15 cellular contexts compared by ENCODE assay signal in the genomic region with DNA sequence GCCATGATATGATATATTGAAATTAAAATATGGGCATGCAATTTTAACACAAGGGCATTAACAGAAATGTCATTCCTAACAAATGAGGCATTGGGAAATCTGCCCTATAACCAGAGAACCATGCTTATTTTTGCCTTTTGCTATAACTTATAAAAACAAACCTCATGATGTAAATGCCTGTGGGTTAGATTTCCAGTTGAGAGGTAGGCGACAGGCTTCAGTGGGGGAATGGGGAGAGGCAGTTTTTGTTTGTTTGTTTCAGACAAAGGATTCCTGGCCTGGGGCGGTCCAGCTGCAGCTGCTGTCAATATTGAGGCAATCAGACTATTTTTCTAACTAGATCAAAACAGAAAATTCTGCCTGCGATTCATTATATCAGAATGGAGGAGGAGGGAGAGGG.
DNase-seq lines count a peak whose midpoint lies in the region; ATAC-seq and TF ChIP-seq lines count a peak whose summit lies in the region.
"Had no signal": no experiment of that assay in that cellular context is flagged by ENCODE, and none has a peak within 500 bp of the region (broad histone marks: within the 10 kb centered on the region; RNA-seq: fewer than 3 reads in every experiment).

No MANE protein-coding gene starts in this region.

- no peaks in the 10 kb centered on the region for H3K27me3 Mint-ChIP-seq in activated T-cell treated with anti-CD3 and anti-CD28 coated beads, Interleukin-2, amount 50 U/mL, for 24 hours
- no peaks in the 10 kb centered on the region for H3K27me3 Mint-ChIP-seq in activated T-cell treated with anti-CD3 and anti-CD28 coated beads, Interleukin-2, amount 50 U/mL, for 4 hours (ENCODE audit: low read depth)
- no peaks in the 10 kb centered on the region for H3K27me3 Mint-ChIP-seq in endodermal cell (ENCODE audit: insufficient read depth)
- no peaks in the 10 kb centered on the region for H3K27me3 Mint-ChIP-seq in T-helper 2 cell treated with Interferon-gamma antibody and Interleukin-4, amounts not matched to agents 5 μg/mL and 100 μg/mL, for 36 hours (ENCODE audit: low read depth)
- H3K27me3 Mint-ChIP-seq: memory B cell had no signal

- H3K4me1 ChIP-seq in OCI-LY3 (ENCODE audit: low read length) (peaks cover 25% of the 10 kb centered on the region), endodermal cell (ENCODE audit: control insufficient read depth, insufficient read depth, low read length) (peaks cover 24% of the 10 kb centered on the region), skeletal muscle satellite cell (ENCODE audit: control insufficient read depth, insufficient read depth, low read length) (peaks cover 33% of the 10 kb centered on the region), colonic mucosa (no peaks in the 10 kb centered on the region)

- H4K20me1 ChIP-seq in OCI-LY3 (ENCODE audit: insufficient read depth, low read length) = no peaks in the 10 kb centered on the region

- H3K36me3 ChIP-seq in OCI-LY3 (replicated peaks; ENCODE audit: low read depth, low read length) (no peaks in the 10 kb centered on the region), endodermal cell (ENCODE audit: control insufficient read depth, insufficient read depth, low read length) (no peaks in the 10 kb centered on the region), skeletal muscle satellite cell (ENCODE audit: insufficient read depth, low read length) (no peaks in the 10 kb centered on the region), colonic mucosa (no peaks in the 10 kb centered on the region)
- H3K36me3 ChIP-seq: prostate gland had no signal

- H3K4me2 ChIP-seq in OCI-LY3 (ENCODE audit: low read length) = peak overlapping the region; percentile 59
- peak overlapping the region; percentile 9 for H3K4me2 ChIP-seq in skeletal muscle satellite cell (ENCODE audit: low read length)

- H3K27ac Mint-ChIP-seq in activated T-cell treated with anti-CD3 and anti-CD28 coated beads, Interleukin-2, amount 50 U/mL, for 24 hours = peak overlapping the region; percentile 53
- H3K27ac Mint-ChIP-seq in endodermal cell = peak overlapping the region; percentile 24
- no peak overlapping the region for H3K27ac Mint-ChIP-seq in T-helper 2 cell treated with Interferon-gamma antibody and Interleukin-4, amounts not matched to agents 5 μg/mL and 100 μg/mL, for 36 hours
- H3K27ac Mint-ChIP-seq: memory B cell had no signal

- 60 to 76% methylated on average over 1 to 3 of the region's 3 CpGs for WGBS in endodermal cell (ENCODE audit: insufficient coverage in 1 of 2, insufficient read length in 1 of 2), 2 experiments

- H3K4me3 ChIP-seq in OCI-LY3 (ENCODE audit: low read length) = peak overlapping the region; percentile 39
- H3K4me3 ChIP-seq in endodermal cell (ENCODE audit: low read length) = no peak overlapping the region
- no peak overlapping the region for H3K4me3 ChIP-seq in skeletal muscle satellite cell (ENCODE audit: low read length)
- H3K4me3 ChIP-seq in colonic mucosa = no peak overlapping the region
- H3K4me3 ChIP-seq: prostate gland had no signal

- DNase-seq in activated T-cell treated with anti-CD3 and anti-CD28 coated beads, Interleukin-2, amount 50 U/mL, for 24 hours = no peak
- no peak for DNase-seq in activated T-cell treated with anti-CD3 and anti-CD28 coated beads, Interleukin-2, amount 50 U/mL, for 4 hours
- DNase-seq in endodermal cell = no peak
- DNase-seq in T-helper 2 cell treated with Interferon-gamma antibody and Interleukin-4, amounts not matched to agents 5 μg/mL and 100 μg/mL, for 36 hours (ENCODE audit: low spot score) = no peak
- no peak for DNase-seq in colonic mucosa
- DNase-seq in cerebellum (ENCODE audit: low spot score) = no peak
- DNase-seq: activated naive CD4-positive, alpha-beta T cell treated with anti-CD3 and anti-CD28 coated beads, Interleukin-2, amount 50 U/mL, for 16 hours; cortex of kidney; NCI-H526; SHP77 treated with DMSO at 0.1 percent for 48 hours; trophoblast cell had no signal

- ATAC-seq in activated T-cell treated with anti-CD3 and anti-CD28 coated beads, Interleukin-2, amount 50 U/mL, for 4 hours = no peak

- H2AFZ ChIP-seq in OCI-LY3 (ENCODE audit: low read depth, low read length) = peak overlapping the region; percentile 17; the same call in 1 of the 2 replicates

- TF ChIP-seq CTCF in OCI-LY3 (IDR thresholded peaks at IDR 0.05; ENCODE audit: low read depth, low read length) = no peak
- TF ChIP-seq CTCF in endodermal cell (conservative IDR thresholded peaks at IDR 0.05) = no peak
- no peak for TF ChIP-seq CTCF in colonic mucosa (IDR thresholded peaks at IDR 0.05)

- no peaks in the 10 kb centered on the region for H3K36me3 Mint-ChIP-seq in activated T-cell treated with anti-CD3 and anti-CD28 coated beads, Interleukin-2, amount 50 U/mL, for 24 hours (ENCODE audit: low read depth)
- H3K36me3 Mint-ChIP-seq in activated T-cell treated with anti-CD3 and anti-CD28 coated beads, Interleukin-2, amount 50 U/mL, for 4 hours (ENCODE audit: insufficient read depth) = no peaks in the 10 kb centered on the region
- no peaks in the 10 kb centered on the region for H3K36me3 Mint-ChIP-seq in endodermal cell (ENCODE audit: low read depth)
- no peaks in the 10 kb centered on the region for H3K36me3 Mint-ChIP-seq in T-helper 2 cell treated with Interferon-gamma antibody and Interleukin-4, amounts not matched to agents 5 μg/mL and 100 μg/mL, for 36 hours (ENCODE audit: low read depth)
- H3K36me3 Mint-ChIP-seq: memory B cell had no signal

- peak overlapping the region; percentile 29; the same call in 1 of the 2 replicates for H3K27ac ChIP-seq in OCI-LY3 (ENCODE audit: low read length)
- peak overlapping the region; percentile 64 for H3K27ac ChIP-seq in endodermal cell (ENCODE audit: low read depth, low read length)
- H3K27ac ChIP-seq in colonic mucosa = no peak overlapping the region

- H3K9ac ChIP-seq in OCI-LY3 (ENCODE audit: low read length) (peak overlapping the region; percentile 18; the same call in 1 of the 2 replicates), endodermal cell (ENCODE audit: extremely low read depth, low read length, poor library complexity, severe bottlenecking) (no peak overlapping the region), skeletal muscle satellite cell (ENCODE audit: low read depth, low read length) (peak overlapping the region; percentile 7), colonic mucosa (ENCODE audit: low read depth in 2 of 2, low read length in 2 of 2) (no peak overlapping the region)

- H3K27me3 ChIP-seq in OCI-LY3 (ENCODE audit: low read depth, low read length) (no peaks in the 10 kb centered on the region), endodermal cell (ENCODE audit: control insufficient read depth, insufficient read depth, low read length, poor library complexity, severe bottlenecking) (no peaks in the 10 kb centered on the region), skeletal muscle satellite cell (ENCODE audit: control insufficient read depth, insufficient read depth, low read length) (no peaks in the 10 kb centered on the region), colonic mucosa (no peaks in the 10 kb centered on the region)

- intact Hi-C loops in colonic mucosa (cut with DNase I) = no loop called here

- no peaks in the 10 kb centered on the region for H3K9me3 Mint-ChIP-seq in activated T-cell treated with anti-CD3 and anti-CD28 coated beads, Interleukin-2, amount 50 U/mL, for 24 hours
- no peaks in the 10 kb centered on the region for H3K9me3 Mint-ChIP-seq in activated T-cell treated with anti-CD3 and anti-CD28 coated beads, Interleukin-2, amount 50 U/mL, for 4 hours
- H3K9me3 Mint-ChIP-seq in endodermal cell = no peaks in the 10 kb centered on the region
- H3K9me3 Mint-ChIP-seq in T-helper 2 cell treated with Interferon-gamma antibody and Interleukin-4, amounts not matched to agents 5 μg/mL and 100 μg/mL, for 36 hours = no peaks in the 10 kb centered on the region
- H3K9me3 Mint-ChIP-seq: memory B cell had no signal

- H3K9me3 ChIP-seq in OCI-LY3 (ENCODE audit: insufficient read depth, low read length) = no peaks in the 10 kb centered on the region
- H3K9me3 ChIP-seq in endodermal cell (ENCODE audit: control insufficient read depth, low read length) = no peaks in the 10 kb centered on the region
- no peaks in the 10 kb centered on the region for H3K9me3 ChIP-seq in skeletal muscle satellite cell (replicated peaks; ENCODE audit: low read length)
- H3K9me3 ChIP-seq in colonic mucosa = no peaks in the 10 kb centered on the region
- H3K9me3 ChIP-seq: prostate gland had no signal

- no peak overlapping the region for H3K4me3 Mint-ChIP-seq in activated T-cell treated with anti-CD3 and anti-CD28 coated beads, Interleukin-2, amount 50 U/mL, for 24 hours
- H3K4me3 Mint-ChIP-seq in activated T-cell treated with anti-CD3 and anti-CD28 coated beads, Interleukin-2, amount 50 U/mL, for 4 hours = no peak overlapping the region
- peak overlapping the region; percentile 4 for H3K4me3 Mint-ChIP-seq in endodermal cell
- H3K4me3 Mint-ChIP-seq in T-helper 2 cell treated with Interferon-gamma antibody and Interleukin-4, amounts not matched to agents 5 μg/mL and 100 μg/mL, for 36 hours = no peak overlapping the region
- H3K4me3 Mint-ChIP-seq: memory B cell had no signal

- no peaks in the 10 kb centered on the region for H3K79me2 ChIP-seq in OCI-LY3 (ENCODE audit: low read length)

- H3K4me1 Mint-ChIP-seq in activated T-cell treated with anti-CD3 and anti-CD28 coated beads, Interleukin-2, amount 50 U/mL, for 24 hours (ENCODE audit: low read depth) = peaks cover 23% of the 10 kb centered on the region
- H3K4me1 Mint-ChIP-seq in activated T-cell treated with anti-CD3 and anti-CD28 coated beads, Interleukin-2, amount 50 U/mL, for 4 hours (ENCODE audit: low read depth) = peaks cover 12% of the 10 kb centered on the region
- H3K4me1 Mint-ChIP-seq in endodermal cell = peaks cover 24% of the 10 kb centered on the region
- H3K4me1 Mint-ChIP-seq in T-helper 2 cell treated with Interferon-gamma antibody and Interleukin-4, amounts not matched to agents 5 μg/mL and 100 μg/mL, for 36 hours (ENCODE audit: low read depth) = peaks cover 18% of the 10 kb centered on the region
- H3K4me1 Mint-ChIP-seq: memory B cell had no signal

Comparison
In these comparisons a context has a peak if more than half of its experiments do, and no peak if none do; other contexts are left out.
1. H3K9ac ChIP-seq: peak in OCI-LY3 (single experiment) and skeletal muscle satellite cell (single experiment); none in endodermal cell (single experiment) and colonic mucosa (0 of 2).